ENCODE assay signal across 8 cellular contexts in the genomic region with DNA sequence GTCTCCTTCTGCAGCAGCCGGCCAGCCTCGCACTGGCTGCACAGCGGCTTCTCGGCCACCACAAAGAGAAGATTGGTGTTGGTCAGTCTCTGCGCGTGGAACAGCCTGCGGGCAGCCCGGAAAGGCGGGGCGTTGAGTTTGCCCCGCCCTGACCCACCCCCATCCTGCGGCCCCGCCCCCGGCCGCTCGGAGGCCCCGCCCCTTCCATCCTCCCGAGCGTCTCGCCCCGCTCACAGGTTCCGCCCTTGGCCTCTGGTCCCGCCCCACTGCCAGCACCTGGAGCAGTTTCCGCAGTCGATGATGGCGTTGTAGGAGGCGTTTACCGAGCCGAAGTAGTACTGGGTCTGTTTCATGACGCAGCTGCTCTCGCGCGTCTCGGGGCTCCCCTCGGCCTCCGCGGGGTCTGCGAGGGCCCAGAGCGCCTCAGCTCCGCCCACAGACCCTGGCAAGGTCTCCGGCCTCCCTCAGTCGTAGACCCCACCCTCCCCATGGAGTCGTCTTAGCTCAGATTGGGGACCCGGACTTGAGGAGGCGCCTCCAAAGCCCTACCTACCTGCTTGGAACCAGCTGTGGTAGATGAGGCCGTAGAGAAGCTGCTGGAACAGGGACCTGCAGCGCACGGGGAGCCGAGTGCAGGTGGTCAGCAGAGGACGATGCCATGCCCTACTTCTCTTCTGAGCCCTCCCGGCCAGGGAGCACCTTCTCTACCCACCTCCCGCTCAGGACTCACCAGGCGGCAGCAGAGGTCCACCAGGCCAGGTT. TPM values are rescaled to one million over a fixed set of nuclear protein-coding genes. Genes with fewer than 3 reads are reported as not detected.
DNase-seq lines count a peak whose midpoint lies in the region; ATAC-seq, FAIRE-seq and TF ChIP-seq lines count a peak whose summit lies in the region.

No MANE protein-coding gene starts in this region.

- DNase-seq in GM10248 (ENCODE audit: extremely low spot score) (peak; percentile 96), HCT116 (ENCODE audit: low read depth, low spot score) (peak; percentile 70), NAMALWA (ENCODE audit: low spot score) (peak; percentile 90), choroid plexus epithelial cell (ENCODE audit: low read depth) (peak; percentile 70), HepG2 (ENCODE audit: low spot score) (no peak), H54 (ENCODE audit: insufficient read length, low spot score) (no peak)
- DNase-seq in activated CD4-positive, alpha-beta T cell treated with anti-CD3 and anti-CD28 coated beads for 4 hours = peak; percentile 92 to 94
- peak; percentile 94 for DNase-seq in stimulated activated CD4-positive, alpha-beta T cell treated with anti-CD3 and anti-CD28 coated beads, Interleukin-4, amount 100 ng/mL, for 24 hours

- RAD21 ChIA-PET in HCT116 (lab: Charles Lee; ENCODE audit: low non-redundant PET in 1 of 2, low total read pairs in 2 of 2, uncharacterized antibody in 2 of 2, unreplicated experiment in 2 of 2) = no interaction called here

- CTCF ChIA-PET in GM10248 (lab: Yijun Ruan, JAX) (interaction anchor here (0.6 to 1.4 kb wide), 2 partner anchors 173 to 177 kb away, joined by 3 to 8 read pairs; no protein-coding TSS in a partner anchor), HCT116 (lab: Charles Lee) (interaction anchor here (0.9 to 1.4 kb wide), 2 partner anchors 13 to 177 kb away, joined by 3 read pairs; no protein-coding TSS in a partner anchor), HepG2 (lab: Yijun Ruan, JAX; ENCODE audit: low intra/inter-chr PET ratio, low total read pairs) (no interaction called here)

- intact Hi-C loops in HCT116 (cut with micrococcal nuclease) = no loop called here
- intact Hi-C loops in HepG2 (cut with micrococcal nuclease; ENCODE audit: unreplicated experiment) = no loop called here

- ATAC-seq in HCT116 (peak; percentile 95), HepG2 (peak; percentile 24)

- BruUV-seq in HCT116 (replicated peaks; lab: Mats Ljungman, UMichigan) (TSS peak; percentile 38), HepG2 (replicated peaks; lab: Mats Ljungman, UMichigan) (no TSS peak)

- H3K79me2 ChIP-seq in HCT116 (ENCODE audit: insufficient read depth, low read length) (no peaks in the 10 kb centered on the region), HepG2 (ENCODE audit: insufficient read depth, low read length) (no peaks in the 10 kb centered on the region)

- no peaks in the 10 kb centered on the region for H3K27me3 ChIP-seq in HCT116 (ENCODE audit: insufficient read depth, low read length)
- peaks cover 15 to 62% of the 10 kb centered on the region in 2 experiments; a peak in 4 of 5 replicates for H3K27me3 ChIP-seq in HepG2 (ENCODE audit: control insufficient read depth in 1 of 2, insufficient read depth in 2 of 2, low read length in 2 of 2)

- peak overlapping the region; percentile 25; the same call in 1 of the 2 replicates for H3K27ac ChIP-seq in HCT116 (ENCODE audit: low read depth, low read length)
- H3K27ac ChIP-seq in HepG2 (ENCODE audit: extremely low read length, insufficient read depth, low read length) = no peak overlapping the region

- TF ChIP-seq CTCF in GM10248 (IDR thresholded peaks at IDR 0.05; ENCODE audit: control extremely low read depth, extremely low read depth, low read depth, missing control alignments) = peak; percentile 5
- no peak for TF ChIP-seq CTCF in HCT116 (IDR thresholded peaks at IDR 0.05 in 2 of 3, conservative IDR thresholded peaks at IDR 0.05 in 1 of 3; ENCODE audit: borderline replicate concordance in 1 of 3, insufficient read depth in 1 of 3, low read depth in 2 of 3, low read length in 2 of 3)
- no peak for TF ChIP-seq CTCF in choroid plexus epithelial cell (conservative IDR thresholded peaks at IDR 0.05; ENCODE audit: low read depth, low read length)
- TF ChIP-seq CTCF in HepG2 (CRISPR knock-in tag; IDR thresholded peaks at IDR 0.05) = no peak

- H3K4me1 ChIP-seq in HCT116 (ENCODE audit: control insufficient read depth in 1 of 2, insufficient read depth in 2 of 2, low read length in 2 of 2) = peaks cover 4 to 18% of the 10 kb centered on the region in 2 experiments; a peak in 2 of 4 replicates
- no peaks in the 10 kb centered on the region for H3K4me1 ChIP-seq in HepG2 (ENCODE audit: insufficient read depth, low read length)

- H3K9ac ChIP-seq in HCT116 (ENCODE audit: low read length) = peak overlapping the region; percentile 59
- H3K9ac ChIP-seq in HepG2 (ENCODE audit: insufficient read depth, low read depth, low read length) = no peak overlapping the region

- peak overlapping the region; percentile 47 to 65 for H3K4me3 ChIP-seq in HCT116 (replicated peaks in 1 of 2; ENCODE audit: low read depth in 1 of 2, low read length in 2 of 2)
- H3K4me3 ChIP-seq in choroid plexus epithelial cell (ENCODE audit: low read depth, low read length) = peak overlapping the region; percentile 56
- peak overlapping the region in 2 of 3 experiments; percentile 29 to 35; a peak in 2 of 6 replicates for H3K4me3 ChIP-seq in HepG2 (replicated peaks in 1 of 3; ENCODE audit: insufficient read depth in 1 of 3, low read depth in 2 of 3, low read length in 3 of 3)

- TF ChIP-seq RAD21 in HCT116 (IDR thresholded peaks at IDR 0.05; ENCODE audit: low read depth) (no peak), HepG2 (CRISPR knock-in tag; IDR thresholded peaks at IDR 0.05) (no peak)

- no peak overlapping the region for H2AFZ ChIP-seq in HCT116 (ENCODE audit: low read depth, low read length, poor library complexity, severe bottlenecking)
- no peak overlapping the region for H2AFZ ChIP-seq in HepG2 (ENCODE audit: low read length)

- in situ Hi-C loops in HepG2 (cut with HindIII; ENCODE audit: extremely low pct_ligation_motif_present, low pct_unique_long_range_greater_than_20kb) = no loop called here

- TF ChIP-seq POLR2A in HCT116 (IDR thresholded peaks at IDR 0.05; ENCODE audit: borderline replicate concordance, extremely low read depth, insufficient read depth, insufficient read length) (no peak), HepG2 (IDR thresholded peaks at IDR 0.05; ENCODE audit: insufficient read depth in 1 of 2, low read depth in 2 of 2, low read length in 2 of 2) (no peak), H54 (IDR thresholded peaks at IDR 0.05; ENCODE audit: low read depth, low read length) (no peak)

- TF ChIP-seq EP300 in HepG2 (IDR thresholded peaks at IDR 0.05; ENCODE audit: low read depth in 2 of 2, low read length in 2 of 2) = no peak
- TF ChIP-seq EP300 in HepG2 (CRISPR knock-in tag; IDR thresholded peaks at IDR 0.05; ENCODE audit: borderline replicate concordance) = no peak

- no peaks in the 10 kb centered on the region for H3K9me2 ChIP-seq in HCT116 (ENCODE audit: insufficient read depth)

- peak overlapping the region; percentile 97 for H3K4me2 ChIP-seq in HCT116 (ENCODE audit: low read length)
- peak overlapping the region; percentile 47 for H3K4me2 ChIP-seq in HepG2 (ENCODE audit: low read depth, low read length)

- H4K20me1 ChIP-seq in HCT116 (ENCODE audit: insufficient read depth) (no peaks in the 10 kb centered on the region), HepG2 (ENCODE audit: insufficient read depth, low read length) (no peaks in the 10 kb centered on the region)

- no peaks in the 10 kb centered on the region for H3K36me3 ChIP-seq in HCT116 (ENCODE audit: control insufficient read depth in 1 of 2, insufficient read depth in 2 of 2, low read length in 2 of 2)
- no peaks in the 10 kb centered on the region for H3K36me3 ChIP-seq in HepG2 (replicated peaks in 1 of 2; ENCODE audit: control insufficient read depth in 1 of 2, insufficient read depth in 2 of 2, low read length in 2 of 2)

- WGBS in HepG2 (ENCODE audit: low lambda C conversion rate) = 72% methylated on average over 26 of the region's 53 CpGs

- H3K9me3 ChIP-seq in HCT116 (ENCODE audit: control insufficient read depth in 1 of 2, insufficient read depth in 1 of 2, low read depth in 1 of 2, low read length in 2 of 2) (no peaks in the 10 kb centered on the region), HepG2 (ENCODE audit: low read length) (no peaks in the 10 kb centered on the region)

- FAIRE-seq in HepG2 (lab: Jason Lieb, UNC) = no peak
- FAIRE-seq in H54 (lab: Jason Lieb, UNC) = no peak

- POLR2A ChIA-PET in GM10248 (lab: Yijun Ruan, JAX) (no interaction called here), HCT116 (lab: Charles Lee) (no interaction called here), HepG2 (lab: Yijun Ruan, JAX) (interaction anchor here (0.6 kb wide), 1 partner anchor 1340 kb away, joined by 3 read pairs; no protein-coding TSS in a partner anchor)

RNA-seq across cellular contexts. Expression of a gene that starts 5.9 kb away (rescaled TPM):
- total RNA-seq in HCT116 (2021; ENCODE audit: unreplicated experiment) (24.6 TPM), HepG2 (2016; rRNA removed; fragmentation: Illumina TruSeq; extraction: Trizol) (15.2 and 30.7 TPM in 2 replicates)
- 22.4 and 22.5 TPM in 2 replicates for polyA plus RNA-seq in HCT116 (2012)
- 4.8 and 5.2 TPM in 2 replicates for total RNA-seq in HepG2 (2016; cell fraction: cytosol; rRNA removed; fragmentation: Illumina TruSeq; extraction: Trizol; ENCODE audit: low read depth)
- total RNA-seq in HepG2 (2016; cell fraction: insoluble cytoplasmic fraction; rRNA removed; fragmentation: Illumina TruSeq; extraction: Trizol) = 18.3 and 29.9 TPM in 2 replicates
- 11.2 and 12.9 TPM in 2 replicates for total RNA-seq in HepG2 (2016; cell fraction: membrane; rRNA removed; fragmentation: Illumina TruSeq; extraction: Trizol)
- 25.2 and 25.9 TPM in 2 replicates for total RNA-seq in HepG2 (2016; cell fraction: nucleus; rRNA removed; fragmentation: Illumina TruSeq; extraction: Trizol)
- 22.1 and 31.0 TPM in 2 replicates for polyA plus RNA-seq in HepG2 (2011; rRNA removed)
- 27.0 and 35.1 TPM in 2 replicates for polyA plus RNA-seq in HepG2 (2011; cell fraction: cytosol; rRNA removed)
- polyA plus RNA-seq in HepG2 (2011; cell fraction: nucleus; rRNA removed) = 21.0 and 23.7 TPM in 2 replicates
- 14.3 and 23.3 TPM in 2 replicates for polyA plus RNA-seq in HepG2 (2012)
- polyA plus RNA-seq in HepG2 (2016; cell fraction: cytosol; fragmentation: Illumina TruSeq; extraction: Trizol; ENCODE audit: low read depth) = 3.1 and 3.5 TPM in 2 replicates
- 19.0 and 20.7 TPM in 2 replicates for polyA plus RNA-seq in HepG2 (2016; cell fraction: insoluble cytoplasmic fraction; fragmentation: Illumina TruSeq; extraction: Trizol; ENCODE audit: low read depth)
- polyA plus RNA-seq in HepG2 (2016; cell fraction: membrane; fragmentation: Illumina TruSeq; extraction: Trizol; ENCODE audit: low read depth) = 7.4 and 9.5 TPM in 2 replicates
- polyA plus RNA-seq in HepG2 (2016; cell fraction: nucleus; fragmentation: Illumina TruSeq; extraction: Trizol; ENCODE audit: insufficient read depth, low read depth) = 41.3 and 45.4 TPM in 2 replicates
- 64.3 and 65.6 TPM in 2 replicates for polyA minus RNA-seq in HepG2 (2011; rRNA and poly(A)+ RNA removed; ENCODE audit: low replicate concordance)
- polyA minus RNA-seq in HepG2 (2011; cell fraction: cytosol; rRNA and poly(A)+ RNA removed) = 21.5 and 22.0 TPM in 2 replicates
- 12.6 and 13.4 TPM in 2 replicates for polyA minus RNA-seq in HepG2 (2011; cell fraction: nucleus; rRNA and poly(A)+ RNA removed)

RNA-seq across cellular contexts. Expression of a gene that starts 14.6 kb away (rescaled TPM):
- total RNA-seq in HCT116 (2021; ENCODE audit: unreplicated experiment) (9.5 TPM), HepG2 (2016; rRNA removed; fragmentation: Illumina TruSeq; extraction: Trizol) (9.1 and 17.2 TPM in 2 replicates)
- 10.8 and 11.9 TPM in 2 replicates for polyA plus RNA-seq in HCT116 (2012)
- total RNA-seq in HepG2 (2016; cell fraction: cytosol; rRNA removed; fragmentation: Illumina TruSeq; extraction: Trizol; ENCODE audit: low read depth) = 6.8 and 7.1 TPM in 2 replicates
- 10.9 and 17.6 TPM in 2 replicates for total RNA-seq in HepG2 (2016; cell fraction: insoluble cytoplasmic fraction; rRNA removed; fragmentation: Illumina TruSeq; extraction: Trizol)
- 8.0 and 11.0 TPM in 2 replicates for total RNA-seq in HepG2 (2016; cell fraction: membrane; rRNA removed; fragmentation: Illumina TruSeq; extraction: Trizol)
- total RNA-seq in HepG2 (2016; cell fraction: nucleus; rRNA removed; fragmentation: Illumina TruSeq; extraction: Trizol) = 14.5 and 17.6 TPM in 2 replicates
- 11.1 and 13.0 TPM in 2 replicates for polyA plus RNA-seq in HepG2 (2011; rRNA removed)
- polyA plus RNA-seq in HepG2 (2011; cell fraction: cytosol; rRNA removed) = 12.5 and 18.2 TPM in 2 replicates
- 19.9 and 20.1 TPM in 2 replicates for polyA plus RNA-seq in HepG2 (2011; cell fraction: nucleus; rRNA removed)
- polyA plus RNA-seq in HepG2 (2012) = 5.5 and 7.1 TPM in 2 replicates
- 4.0 and 5.4 TPM in 2 replicates for polyA plus RNA-seq in HepG2 (2016; cell fraction: cytosol; fragmentation: Illumina TruSeq; extraction: Trizol; ENCODE audit: low read depth)
- polyA plus RNA-seq in HepG2 (2016; cell fraction: insoluble cytoplasmic fraction; fragmentation: Illumina TruSeq; extraction: Trizol; ENCODE audit: low read depth) = 7.6 and 9.4 TPM in 2 replicates
- 5.1 and 6.2 TPM in 2 replicates for polyA plus RNA-seq in HepG2 (2016; cell fraction: membrane; fragmentation: Illumina TruSeq; extraction: Trizol; ENCODE audit: low read depth)
- 21.6 and 22.2 TPM in 2 replicates for polyA plus RNA-seq in HepG2 (2016; cell fraction: nucleus; fragmentation: Illumina TruSeq; extraction: Trizol; ENCODE audit: insufficient read depth, low read depth)
- 25.5 and 51.4 TPM in 2 replicates for polyA minus RNA-seq in HepG2 (2011; rRNA and poly(A)+ RNA removed; ENCODE audit: low replicate concordance)
- polyA minus RNA-seq in HepG2 (2011; cell fraction: cytosol; rRNA and poly(A)+ RNA removed) = 3.2 and 4.9 TPM in 2 replicates
- polyA minus RNA-seq in HepG2 (2011; cell fraction: nucleus; rRNA and poly(A)+ RNA removed) = 8.7 and 11.7 TPM in 2 replicates

RNA-seq across cellular contexts. Expression of a gene that starts 14.7 kb away (rescaled TPM):
- 35.4 TPM for total RNA-seq in HCT116 (2021; ENCODE audit: unreplicated experiment)
- polyA plus RNA-seq in HCT116 (2012) = 52.6 and 52.8 TPM in 2 replicates
- 25.3 and 30.6 TPM in 2 replicates for total RNA-seq in HepG2 (2016; rRNA removed; fragmentation: Illumina TruSeq; extraction: Trizol)
- 8.8 and 10.0 TPM in 2 replicates for total RNA-seq in HepG2 (2016; cell fraction: cytosol; rRNA removed; fragmentation: Illumina TruSeq; extraction: Trizol; ENCODE audit: low read depth)
- 30.7 and 30.9 TPM in 2 replicates for total RNA-seq in HepG2 (2016; cell fraction: insoluble cytoplasmic fraction; rRNA removed; fragmentation: Illumina TruSeq; extraction: Trizol)
- total RNA-seq in HepG2 (2016; cell fraction: membrane; rRNA removed; fragmentation: Illumina TruSeq; extraction: Trizol) = 12.0 and 12.5 TPM in 2 replicates
- total RNA-seq in HepG2 (2016; cell fraction: nucleus; rRNA removed; fragmentation: Illumina TruSeq; extraction: Trizol) = 18.9 and 19.6 TPM in 2 replicates
- polyA plus RNA-seq in HepG2 (2011; rRNA removed) = 51.4 and 52.7 TPM in 2 replicates
- 34.7 and 41.4 TPM in 2 replicates for polyA plus RNA-seq in HepG2 (2011; cell fraction: cytosol; rRNA removed)
- 127 and 140 TPM in 2 replicates for polyA plus RNA-seq in HepG2 (2011; cell fraction: nucleus; rRNA removed)
- 13.7 and 18.3 TPM in 2 replicates for polyA plus RNA-seq in HepG2 (2012)
- polyA plus RNA-seq in HepG2 (2016; cell fraction: cytosol; fragmentation: Illumina TruSeq; extraction: Trizol; ENCODE audit: low read depth) = 5.2 and 6.1 TPM in 2 replicates
- 22.7 and 25.4 TPM in 2 replicates for polyA plus RNA-seq in HepG2 (2016; cell fraction: insoluble cytoplasmic fraction; fragmentation: Illumina TruSeq; extraction: Trizol; ENCODE audit: low read depth)
- 7.5 and 10.8 TPM in 2 replicates for polyA plus RNA-seq in HepG2 (2016; cell fraction: membrane; fragmentation: Illumina TruSeq; extraction: Trizol; ENCODE audit: low read depth)
- 37.1 and 38.0 TPM in 2 replicates for polyA plus RNA-seq in HepG2 (2016; cell fraction: nucleus; fragmentation: Illumina TruSeq; extraction: Trizol; ENCODE audit: insufficient read depth, low read depth)
- 32.6 and 44.8 TPM in 2 replicates for polyA minus RNA-seq in HepG2 (2011; rRNA and poly(A)+ RNA removed; ENCODE audit: low replicate concordance)
- polyA minus RNA-seq in HepG2 (2011; cell fraction: cytosol; rRNA and poly(A)+ RNA removed) = 11.1 and 13.9 TPM in 2 replicates
- 21.0 and 32.1 TPM in 2 replicates for polyA minus RNA-seq in HepG2 (2011; cell fraction: nucleus; rRNA and poly(A)+ RNA removed)

RNA-seq across cellular contexts. Expression of a gene that starts 19.7 kb away (rescaled TPM):
- 3.3 TPM for total RNA-seq in HCT116 (2021; ENCODE audit: unreplicated experiment)
- polyA plus RNA-seq in HCT116 (2012) = 1.2 and 1.5 TPM in 2 replicates
- 0.49 and 0.60 TPM in 2 replicates for total RNA-seq in HepG2 (2016; rRNA removed; fragmentation: Illumina TruSeq; extraction: Trizol)
- total RNA-seq in HepG2 (2016; cell fraction: cytosol; rRNA removed; fragmentation: Illumina TruSeq; extraction: Trizol; ENCODE audit: low read depth) = 0.40 and 0.53 TPM in 2 replicates
- 0.33 and 0.56 TPM in 2 replicates for total RNA-seq in HepG2 (2016; cell fraction: insoluble cytoplasmic fraction; rRNA removed; fragmentation: Illumina TruSeq; extraction: Trizol)
- total RNA-seq in HepG2 (2016; cell fraction: membrane; rRNA removed; fragmentation: Illumina TruSeq; extraction: Trizol) = 0.15 and 0.52 TPM in 2 replicates
- total RNA-seq in HepG2 (2016; cell fraction: nucleus; rRNA removed; fragmentation: Illumina TruSeq; extraction: Trizol) = 0.44 and 1.2 TPM in 2 replicates
- polyA plus RNA-seq in HepG2 (2011; rRNA removed) = 0.74 and 1.8 TPM in 2 replicates
- polyA plus RNA-seq in HepG2 (2011; cell fraction: cytosol; rRNA removed) = 0.30 and 0.62 TPM in 2 replicates
- polyA plus RNA-seq in HepG2 (2011; cell fraction: nucleus; rRNA removed) = 6.6 and 8.0 TPM in 2 replicates
- polyA plus RNA-seq in HepG2 (2012) = 0.51 and 1.8 TPM in 2 replicates
- 0.24 and 0.28 TPM in 2 replicates for polyA plus RNA-seq in HepG2 (2016; cell fraction: cytosol; fragmentation: Illumina TruSeq; extraction: Trizol; ENCODE audit: low read depth)
- not detected in 2 replicates for polyA plus RNA-seq in HepG2 (2016; cell fraction: insoluble cytoplasmic fraction; fragmentation: Illumina TruSeq; extraction: Trizol; ENCODE audit: low read depth)
- polyA plus RNA-seq in HepG2 (2016; cell fraction: membrane; fragmentation: Illumina TruSeq; extraction: Trizol; ENCODE audit: low read depth) = 0.17 and 0.38 TPM in 2 replicates
- polyA plus RNA-seq in HepG2 (2016; cell fraction: nucleus; fragmentation: Illumina TruSeq; extraction: Trizol; ENCODE audit: insufficient read depth, low read depth) = 1.5 and 2.3 TPM in 2 replicates
- 0.54 and 0.56 TPM in 2 replicates for polyA minus RNA-seq in HepG2 (2011; rRNA and poly(A)+ RNA removed; ENCODE audit: low replicate concordance)
- polyA minus RNA-seq in HepG2 (2011; cell fraction: cytosol; rRNA and poly(A)+ RNA removed) = not detected in 2 replicates
- 0.50 and 0.52 TPM in 2 replicates for polyA minus RNA-seq in HepG2 (2011; cell fraction: nucleus; rRNA and poly(A)+ RNA removed)

RNA-seq across cellular contexts. Expression of a gene that starts 24.6 kb away (rescaled TPM):
- total RNA-seq in HCT116 (2021; ENCODE audit: unreplicated experiment) = 29.6 TPM
- 32.1 and 38.6 TPM in 2 replicates for polyA plus RNA-seq in HCT116 (2012)
- 7.7 and 10.2 TPM in 2 replicates for total RNA-seq in HepG2 (2016; rRNA removed; fragmentation: Illumina TruSeq; extraction: Trizol)
- 2.7 TPM in 2 replicates for total RNA-seq in HepG2 (2016; cell fraction: cytosol; rRNA removed; fragmentation: Illumina TruSeq; extraction: Trizol; ENCODE audit: low read depth)
- 7.2 and 11.0 TPM in 2 replicates for total RNA-seq in HepG2 (2016; cell fraction: insoluble cytoplasmic fraction; rRNA removed; fragmentation: Illumina TruSeq; extraction: Trizol)
- 5.2 and 5.8 TPM in 2 replicates for total RNA-seq in HepG2 (2016; cell fraction: membrane; rRNA removed; fragmentation: Illumina TruSeq; extraction: Trizol)
- 13.0 and 14.3 TPM in 2 replicates for total RNA-seq in HepG2 (2016; cell fraction: nucleus; rRNA removed; fragmentation: Illumina TruSeq; extraction: Trizol)
- 27.5 and 28.6 TPM in 2 replicates for polyA plus RNA-seq in HepG2 (2011; rRNA removed)
- 23.8 and 31.2 TPM in 2 replicates for polyA plus RNA-seq in HepG2 (2011; cell fraction: cytosol; rRNA removed)
- polyA plus RNA-seq in HepG2 (2011; cell fraction: nucleus; rRNA removed) = 38.6 and 41.6 TPM in 2 replicates
- polyA plus RNA-seq in HepG2 (2012) = 11.2 and 17.2 TPM in 2 replicates
- polyA plus RNA-seq in HepG2 (2016; cell fraction: cytosol; fragmentation: Illumina TruSeq; extraction: Trizol; ENCODE audit: low read depth) = 2.5 and 2.6 TPM in 2 replicates
- 7.5 and 8.1 TPM in 2 replicates for polyA plus RNA-seq in HepG2 (2016; cell fraction: insoluble cytoplasmic fraction; fragmentation: Illumina TruSeq; extraction: Trizol; ENCODE audit: low read depth)
- polyA plus RNA-seq in HepG2 (2016; cell fraction: membrane; fragmentation: Illumina TruSeq; extraction: Trizol; ENCODE audit: low read depth) = 3.3 TPM in 2 replicates
- 32.3 and 32.6 TPM in 2 replicates for polyA plus RNA-seq in HepG2 (2016; cell fraction: nucleus; fragmentation: Illumina TruSeq; extraction: Trizol; ENCODE audit: insufficient read depth, low read depth)
- 14.7 and 35.5 TPM in 2 replicates for polyA minus RNA-seq in HepG2 (2011; rRNA and poly(A)+ RNA removed; ENCODE audit: low replicate concordance)
- 4.9 and 5.4 TPM in 2 replicates for polyA minus RNA-seq in HepG2 (2011; cell fraction: cytosol; rRNA and poly(A)+ RNA removed)
- polyA minus RNA-seq in HepG2 (2011; cell fraction: nucleus; rRNA and poly(A)+ RNA removed) = 9.9 and 10.0 TPM in 2 replicates

Comparison
In these comparisons a context has a peak if more than half of its experiments do, and no peak if none do; other contexts are left out.
1. DNase-seq: peak in GM10248 (single experiment), HCT116 (single experiment), NAMALWA (single experiment), activated CD4-positive, alpha-beta T cell treated with anti-CD3 and anti-CD28 coated beads for 4 hours (2 of 2), choroid plexus epithelial cell (single experiment) and stimulated activated CD4-positive, alpha-beta T cell treated with anti-CD3 and anti-CD28 coated beads, Interleukin-4, amount 100 ng/mL, for 24 hours (single experiment); none in HepG2 (single experiment) and H54 (single experiment).
2. Peak in every context shown above with its lines, with median percentiles within 50 percentile points of each other: H3K4me3 ChIP-seq.